9 cellular contexts compared by ENCODE assay signal in the genomic region with DNA sequence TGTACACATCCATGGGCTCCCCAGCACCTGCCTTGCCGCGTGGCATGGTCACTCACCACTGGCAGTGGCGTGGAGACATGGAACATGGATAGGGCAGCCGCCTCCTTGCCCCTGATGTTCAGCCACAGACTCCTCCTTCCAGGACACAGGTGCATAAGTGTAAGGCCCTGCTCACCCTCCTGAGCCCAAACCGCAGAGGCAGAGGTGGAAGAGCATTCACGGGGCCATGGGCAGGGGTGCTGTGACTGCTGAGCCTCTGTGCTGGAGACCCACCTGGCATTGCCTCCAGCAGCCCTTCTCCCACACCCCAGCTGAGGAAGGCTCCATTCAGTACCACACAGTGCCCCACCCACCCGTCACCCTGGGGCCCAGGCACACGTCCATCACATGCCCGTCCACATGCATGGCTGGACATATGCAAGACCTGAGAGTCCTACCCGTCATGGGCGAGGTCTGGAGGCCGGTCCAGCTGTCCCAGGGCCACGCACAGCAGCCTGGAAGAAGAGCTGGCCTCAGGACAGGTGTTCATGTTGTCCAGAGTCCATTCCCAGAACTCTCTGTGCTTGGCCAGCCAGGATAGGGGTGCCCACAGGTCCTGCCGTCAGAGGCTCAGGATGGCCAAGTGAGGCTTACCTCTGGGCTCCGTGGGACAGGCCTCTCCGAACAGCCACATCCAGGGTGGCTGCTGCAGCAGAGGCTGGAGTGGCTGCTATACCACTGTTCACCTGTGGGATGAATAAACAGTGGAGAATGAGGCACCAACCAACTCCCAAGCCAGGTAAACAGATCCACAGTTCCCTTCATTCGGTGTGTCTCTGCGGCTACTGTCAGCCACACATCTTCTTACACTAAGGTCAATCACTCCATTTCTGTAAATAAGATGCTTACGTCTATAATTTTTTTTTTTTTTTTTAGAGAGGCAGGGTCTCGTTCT. TPM values are rescaled to one million over a fixed set of nuclear protein-coding genes. Genes with fewer than 3 reads are reported as not detected.
DNase-seq lines count a peak whose midpoint lies in the region; ATAC-seq and TF ChIP-seq lines count a peak whose summit lies in the region.
"Had no signal": no experiment of that assay in that cellular context is flagged by ENCODE, and none has a peak within 500 bp of the region (broad histone marks: within the 10 kb centered on the region; RNA-seq: fewer than 3 reads in every experiment).

No MANE protein-coding gene starts in this region.

- H3K4me1 Mint-ChIP-seq in activated T-helper 2 cell treated with anti-CD3 and anti-CD28 coated beads, Interferon-gamma antibody, Interleukin-2, Interleukin-4, amounts not matched to agents 10 μg/mL and 5 μg/mL and 100 μg/mL, durations not matched to agents 14 hours and 24 hours and 36 hours (ENCODE audit: low read depth): peaks cover 15% of the 10 kb centered on the region
- H3K4me1 Mint-ChIP-seq in mesothelial cell of epicardium: peaks cover 35% of the 10 kb centered on the region

- no peak; the same call in 1 of the 2 replicates for TF ChIP-seq CTCF in C4-2B (conservative IDR thresholded peaks at IDR 0.05)
- TF ChIP-seq CTCF in mesothelial cell of epicardium (IDR thresholded peaks at IDR 0.05; ENCODE audit: unreplicated experiment): peak; percentile 20

- H3K27me3 Mint-ChIP-seq in activated T-helper 2 cell treated with anti-CD3 and anti-CD28 coated beads, Interferon-gamma antibody, Interleukin-2, Interleukin-4, amounts not matched to agents 10 μg/mL and 5 μg/mL and 100 μg/mL, durations not matched to agents 14 hours and 24 hours and 36 hours (ENCODE audit: low read depth): no peaks in the 10 kb centered on the region
- H3K27me3 Mint-ChIP-seq in mesothelial cell of epicardium (ENCODE audit: low read depth): no peaks in the 10 kb centered on the region

- intact Hi-C loops in activated T-helper 2 cell treated with anti-CD3 and anti-CD28 coated beads, Interferon-gamma antibody, Interleukin-2, Interleukin-4, amounts not matched to agents 10 μg/mL and 5 μg/mL and 100 μg/mL, durations not matched to agents 14 hours and 24 hours and 36 hours (cut with micrococcal nuclease): loop anchor here (10.0 kb wide), 1 partner anchor 278 kb away; the partner anchor contains the start of gene SCO2

- H3K9me3 Mint-ChIP-seq in activated T-helper 2 cell treated with anti-CD3 and anti-CD28 coated beads, Interferon-gamma antibody, Interleukin-2, Interleukin-4, amounts not matched to agents 10 μg/mL and 5 μg/mL and 100 μg/mL, durations not matched to agents 14 hours and 24 hours and 36 hours: no peaks in the 10 kb centered on the region
- no peaks in the 10 kb centered on the region for H3K9me3 Mint-ChIP-seq in mesothelial cell of epicardium

- no peak overlapping the region for H3K4me3 ChIP-seq in H7 (ENCODE audit: insufficient read depth, low read depth, low read length)

- no peak overlapping the region for H3K27ac Mint-ChIP-seq in activated T-helper 2 cell treated with anti-CD3 and anti-CD28 coated beads, Interferon-gamma antibody, Interleukin-2, Interleukin-4, amounts not matched to agents 10 μg/mL and 5 μg/mL and 100 μg/mL, durations not matched to agents 14 hours and 24 hours and 36 hours
- peak overlapping the region; percentile 25 for H3K27ac Mint-ChIP-seq in mesothelial cell of epicardium

- H3K4me3 Mint-ChIP-seq in activated T-helper 2 cell treated with anti-CD3 and anti-CD28 coated beads, Interferon-gamma antibody, Interleukin-2, Interleukin-4, amounts not matched to agents 10 μg/mL and 5 μg/mL and 100 μg/mL, durations not matched to agents 14 hours and 24 hours and 36 hours (ENCODE audit: low read depth): peak overlapping the region; percentile 71
- peak overlapping the region; percentile 100 for H3K4me3 Mint-ChIP-seq in mesothelial cell of epicardium

- peak overlapping the region; percentile 84; the same call in 1 of the 2 replicates for H3K27ac ChIP-seq in C4-2B

- no peaks in the 10 kb centered on the region for H3K27me3 ChIP-seq in H7 (ENCODE audit: control insufficient read depth, insufficient read depth, low read length)
- H3K27me3 ChIP-seq: ovary had no signal

- ATAC-seq in HG02973 (IDR thresholded peaks at IDR 0.05; ENCODE audit: unreplicated experiment) (no peak), HG03378 (IDR thresholded peaks at IDR 0.05; ENCODE audit: unreplicated experiment) (no peak)

- peaks cover 29% of the 10 kb centered on the region for H3K36me3 Mint-ChIP-seq in activated T-helper 2 cell treated with anti-CD3 and anti-CD28 coated beads, Interferon-gamma antibody, Interleukin-2, Interleukin-4, amounts not matched to agents 10 μg/mL and 5 μg/mL and 100 μg/mL, durations not matched to agents 14 hours and 24 hours and 36 hours (ENCODE audit: low read depth)
- peaks cover 1% of the 10 kb centered on the region for H3K36me3 Mint-ChIP-seq in mesothelial cell of epicardium

- H3K36me3 ChIP-seq in H7 (replicated peaks; ENCODE audit: control insufficient read depth, insufficient read depth, low read length): peaks cover 6% of the 10 kb centered on the region
- H3K36me3 ChIP-seq: ovary had no signal

- DNase-seq in H7 (peak; percentile 75), mesothelial cell of epicardium (ENCODE audit: low spot score in 2 of 2, unreplicated experiment in 2 of 2) (no peak), hypothalamus (lab: John Stamatoyannopoulos, UW) (no peak), mucosa of gallbladder (ENCODE audit: low spot score) (no peak)
- DNase-seq in activated T-helper 2 cell treated with anti-CD3 and anti-CD28 coated beads, Interferon-gamma antibody, Interleukin-2, Interleukin-4, amounts not matched to agents 10 μg/mL and 5 μg/mL and 100 μg/mL, durations not matched to agents 14 hours and 24 hours and 36 hours (ENCODE audit: low spot score): no peak

RNA-seq across cellular contexts. Expression of gene TUBGCP6, which starts 1.7 kb away (rescaled TPM):
- 24.0 and 31.6 TPM in 2 replicates for total RNA-seq in H7 (2014; rRNA removed; shearing (Covaris generic))
- total RNA-seq in activated T-helper 2 cell treated with anti-CD3 and anti-CD28 coated beads, Interferon-gamma antibody, Interleukin-2, Interleukin-4, amounts not matched to agents 10 μg/mL and 5 μg/mL and 100 μg/mL, durations not matched to agents 14 hours and 24 hours and 36 hours: 48.8 and 49.6 TPM in 2 replicates
- total RNA-seq in mesothelial cell of epicardium (64.1 to 65.9 TPM (median 65.3 TPM) in 3 replicates), mucosa of gallbladder (64.4 TPM)

RNA-seq across cellular contexts. Expression of gene HDAC10, which starts 4.6 kb away (rescaled TPM):
- total RNA-seq in H7 (2014; rRNA removed; shearing (Covaris generic)): 15.7 and 22.4 TPM in 2 replicates
- 60.0 and 62.9 TPM in 2 replicates for total RNA-seq in activated T-helper 2 cell treated with anti-CD3 and anti-CD28 coated beads, Interferon-gamma antibody, Interleukin-2, Interleukin-4, amounts not matched to agents 10 μg/mL and 5 μg/mL and 100 μg/mL, durations not matched to agents 14 hours and 24 hours and 36 hours
- total RNA-seq in mesothelial cell of epicardium: 77.6 to 81.3 TPM (median 79.5 TPM) in 3 replicates
- total RNA-seq in mucosa of gallbladder: 100 TPM

RNA-seq across cellular contexts. Expression of gene MAPK12, which starts 15.0 kb away (rescaled TPM):
- 21.2 and 23.8 TPM in 2 replicates for total RNA-seq in H7 (2014; rRNA removed; shearing (Covaris generic))
- total RNA-seq in activated T-helper 2 cell treated with anti-CD3 and anti-CD28 coated beads, Interferon-gamma antibody, Interleukin-2, Interleukin-4, amounts not matched to agents 10 μg/mL and 5 μg/mL and 100 μg/mL, durations not matched to agents 14 hours and 24 hours and 36 hours: 16.3 and 17.6 TPM in 2 replicates
- total RNA-seq in mesothelial cell of epicardium (55.6 to 63.3 TPM (median 57.2 TPM) in 3 replicates), mucosa of gallbladder (23.2 TPM)

RNA-seq across cellular contexts. Expression of gene MAPK11, which starts 23.7 kb away (rescaled TPM):
- total RNA-seq in H7 (2014; rRNA removed; shearing (Covaris generic)): 1.4 and 2.4 TPM in 2 replicates
- total RNA-seq in activated T-helper 2 cell treated with anti-CD3 and anti-CD28 coated beads, Interferon-gamma antibody, Interleukin-2, Interleukin-4, amounts not matched to agents 10 μg/mL and 5 μg/mL and 100 μg/mL, durations not matched to agents 14 hours and 24 hours and 36 hours: 19.0 and 20.9 TPM in 2 replicates
- total RNA-seq in mesothelial cell of epicardium: 5.9 to 8.4 TPM (median 8.3 TPM) in 3 replicates
- 16.7 TPM for total RNA-seq in mucosa of gallbladder

RNA-seq across cellular contexts. Expression of gene SELENOO, which starts 45.7 kb away (rescaled TPM):
- total RNA-seq in H7 (2014; rRNA removed; shearing (Covaris generic)): 27.8 and 29.9 TPM in 2 replicates
- 26.3 and 26.4 TPM in 2 replicates for total RNA-seq in activated T-helper 2 cell treated with anti-CD3 and anti-CD28 coated beads, Interferon-gamma antibody, Interleukin-2, Interleukin-4, amounts not matched to agents 10 μg/mL and 5 μg/mL and 100 μg/mL, durations not matched to agents 14 hours and 24 hours and 36 hours
- total RNA-seq in mesothelial cell of epicardium (25.5 to 28.3 TPM (median 26.9 TPM) in 3 replicates), mucosa of gallbladder (37.0 TPM)
